2 cellular contexts compared by ENCODE assay signal in the genomic region with DNA sequence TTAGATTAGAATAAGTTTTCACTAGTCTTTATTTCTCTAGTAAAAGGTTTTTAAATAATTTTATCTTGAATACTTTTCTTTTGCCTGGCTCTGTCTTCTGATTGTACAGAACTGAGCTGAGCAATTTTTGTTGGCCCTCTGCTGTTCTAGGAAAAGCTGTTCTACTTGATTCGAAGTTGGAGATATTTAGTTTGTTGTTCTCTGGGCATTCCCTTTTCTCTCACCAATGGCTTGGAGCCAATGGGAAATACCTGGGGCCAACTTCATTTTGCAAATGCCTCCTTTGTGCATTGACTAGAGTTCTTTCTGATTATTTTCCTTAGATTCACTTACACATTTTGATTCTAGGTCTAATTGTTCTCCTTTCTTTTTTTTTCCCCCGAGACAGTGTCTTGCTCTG.
TF ChIP-seq lines count a peak whose summit lies in the region.

No MANE protein-coding gene starts in this region.

TF ChIP-seq in endothelial cell of umbilical vein, 7 proteins besides CTCF, POLR2A, EP300 and RAD21:
- no peak for TF ChIP-seq FOS (IDR thresholded peaks at IDR 0.05; ENCODE audit: borderline replicate concordance, insufficient read depth, low read length)
- TF ChIP-seq MYC (IDR thresholded peaks at IDR 0.05; ENCODE audit: low read depth, low read length): no peak
- TF ChIP-seq, protein P1, sequence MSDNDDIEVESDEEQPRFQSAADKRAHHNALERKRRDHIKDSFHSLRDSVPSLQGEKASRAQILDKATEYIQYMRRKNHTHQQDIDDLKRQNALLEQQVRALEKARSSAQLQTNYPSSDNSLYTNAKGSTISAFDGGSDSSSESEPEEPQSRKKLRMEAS (IDR thresholded peaks at IDR 0.05; ENCODE audit: insufficient read depth, insufficient read length): no peak
- no peak for TF ChIP-seq EZH2 (IDR thresholded peaks at IDR 0.05; ENCODE audit: borderline replicate concordance, low read depth, low read length, severe bottlenecking)
- no peak for TF ChIP-seq POLR2AphosphoS5 (IDR thresholded peaks at IDR 0.05; ENCODE audit: insufficient read depth, low read depth, low read length)
- TF ChIP-seq GATA2 (IDR thresholded peaks at IDR 0.05; ENCODE audit: insufficient read depth, insufficient read length, low read depth, low read length): no peak
- no peak for TF ChIP-seq JUN (IDR thresholded peaks at IDR 0.05; ENCODE audit: borderline replicate concordance, insufficient read depth, insufficient read length, low read depth)

TF ChIP-seq in SK-N-SH, 30 proteins besides CTCF, POLR2A, EP300 and RAD21:
- TF ChIP-seq, protein P2, sequence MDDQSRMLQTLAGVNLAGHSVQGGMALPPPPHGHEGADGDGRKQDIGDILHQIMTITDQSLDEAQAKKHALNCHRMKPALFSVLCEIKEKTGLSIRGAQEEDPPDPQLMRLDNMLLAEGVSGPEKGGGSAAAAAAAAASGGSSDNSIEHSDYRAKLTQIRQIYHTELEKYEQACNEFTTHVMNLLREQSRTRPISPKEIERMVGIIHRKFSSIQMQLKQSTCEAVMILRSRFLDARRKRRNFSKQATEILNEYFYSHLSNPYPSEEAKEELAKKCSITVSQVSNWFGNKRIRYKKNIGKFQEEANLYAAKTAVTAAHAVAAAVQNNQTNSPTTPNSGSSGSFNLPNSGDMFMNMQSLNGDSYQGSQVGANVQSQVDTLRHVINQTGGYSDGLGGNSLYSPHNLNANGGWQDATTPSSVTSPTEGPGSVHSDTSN (IDR thresholded peaks at IDR 0.05): no peak
- TF ChIP-seq FOSL2 (IDR thresholded peaks at IDR 0.05; ENCODE audit: borderline replicate concordance, low read depth) (no peak), CHD2 (IDR thresholded peaks at IDR 0.05; ENCODE audit: low read length, partially characterized antibody) (no peak), JUND (IDR thresholded peaks at IDR 0.05) (no peak), MEF2A (IDR thresholded peaks at IDR 0.05; ENCODE audit: borderline replicate concordance, low read depth) (no peak), FOXJ3 (CRISPR knock-in tag; IDR thresholded peaks at IDR 0.05) (no peak), SIN3A (IDR thresholded peaks at IDR 0.05; ENCODE audit: borderline replicate concordance, low read depth, low read length) (no peak), GABPA (IDR thresholded peaks at IDR 0.05; ENCODE audit: low read depth) (no peak), POLR2AphosphoS5 (IDR thresholded peaks at IDR 0.05; ENCODE audit: low read depth, low read length) (no peak), TAF1 (IDR thresholded peaks at IDR 0.05; ENCODE audit: borderline replicate concordance, low read depth, low read length) (no peak), MXI1 (IDR thresholded peaks at IDR 0.05; ENCODE audit: low read depth, low read length) (no peak), TEAD4 (IDR thresholded peaks at IDR 0.05; ENCODE audit: borderline replicate concordance, insufficient read depth) (no peak)
- TF ChIP-seq, protein P3, sequence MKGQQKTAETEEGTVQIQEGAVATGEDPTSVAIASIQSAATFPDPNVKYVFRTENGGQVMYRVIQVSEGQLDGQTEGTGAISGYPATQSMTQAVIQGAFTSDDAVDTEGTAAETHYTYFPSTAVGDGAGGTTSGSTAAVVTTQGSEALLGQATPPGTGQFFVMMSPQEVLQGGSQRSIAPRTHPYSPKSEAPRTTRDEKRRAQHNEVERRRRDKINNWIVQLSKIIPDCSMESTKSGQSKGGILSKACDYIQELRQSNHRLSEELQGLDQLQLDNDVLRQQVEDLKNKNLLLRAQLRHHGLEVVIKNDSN (IDR thresholded peaks at IDR 0.05; ENCODE audit: borderline replicate concordance, low read depth): no peak
- TF ChIP-seq, protein P4, sequence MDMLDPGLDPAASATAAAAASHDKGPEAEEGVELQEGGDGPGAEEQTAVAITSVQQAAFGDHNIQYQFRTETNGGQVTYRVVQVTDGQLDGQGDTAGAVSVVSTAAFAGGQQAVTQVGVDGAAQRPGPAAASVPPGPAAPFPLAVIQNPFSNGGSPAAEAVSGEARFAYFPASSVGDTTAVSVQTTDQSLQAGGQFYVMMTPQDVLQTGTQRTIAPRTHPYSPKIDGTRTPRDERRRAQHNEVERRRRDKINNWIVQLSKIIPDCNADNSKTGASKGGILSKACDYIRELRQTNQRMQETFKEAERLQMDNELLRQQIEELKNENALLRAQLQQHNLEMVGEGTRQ (IDR thresholded peaks at IDR 0.05; ENCODE audit: borderline replicate concordance, low read depth, low read length): no peak
- TF ChIP-seq, protein P1 (IDR thresholded peaks at IDR 0.05; ENCODE audit: low read depth): no peak
- TF ChIP-seq, protein P5, sequence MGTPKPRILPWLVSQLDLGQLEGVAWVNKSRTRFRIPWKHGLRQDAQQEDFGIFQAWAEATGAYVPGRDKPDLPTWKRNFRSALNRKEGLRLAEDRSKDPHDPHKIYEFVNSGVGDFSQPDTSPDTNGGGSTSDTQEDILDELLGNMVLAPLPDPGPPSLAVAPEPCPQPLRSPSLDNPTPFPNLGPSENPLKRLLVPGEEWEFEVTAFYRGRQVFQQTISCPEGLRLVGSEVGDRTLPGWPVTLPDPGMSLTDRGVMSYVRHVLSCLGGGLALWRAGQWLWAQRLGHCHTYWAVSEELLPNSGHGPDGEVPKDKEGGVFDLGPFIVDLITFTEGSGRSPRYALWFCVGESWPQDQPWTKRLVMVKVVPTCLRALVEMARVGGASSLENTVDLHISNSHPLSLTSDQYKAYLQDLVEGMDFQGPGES (IDR thresholded peaks at IDR 0.05; ENCODE audit: low read depth, low read length): no peak
- TF ChIP-seq, protein P6, sequence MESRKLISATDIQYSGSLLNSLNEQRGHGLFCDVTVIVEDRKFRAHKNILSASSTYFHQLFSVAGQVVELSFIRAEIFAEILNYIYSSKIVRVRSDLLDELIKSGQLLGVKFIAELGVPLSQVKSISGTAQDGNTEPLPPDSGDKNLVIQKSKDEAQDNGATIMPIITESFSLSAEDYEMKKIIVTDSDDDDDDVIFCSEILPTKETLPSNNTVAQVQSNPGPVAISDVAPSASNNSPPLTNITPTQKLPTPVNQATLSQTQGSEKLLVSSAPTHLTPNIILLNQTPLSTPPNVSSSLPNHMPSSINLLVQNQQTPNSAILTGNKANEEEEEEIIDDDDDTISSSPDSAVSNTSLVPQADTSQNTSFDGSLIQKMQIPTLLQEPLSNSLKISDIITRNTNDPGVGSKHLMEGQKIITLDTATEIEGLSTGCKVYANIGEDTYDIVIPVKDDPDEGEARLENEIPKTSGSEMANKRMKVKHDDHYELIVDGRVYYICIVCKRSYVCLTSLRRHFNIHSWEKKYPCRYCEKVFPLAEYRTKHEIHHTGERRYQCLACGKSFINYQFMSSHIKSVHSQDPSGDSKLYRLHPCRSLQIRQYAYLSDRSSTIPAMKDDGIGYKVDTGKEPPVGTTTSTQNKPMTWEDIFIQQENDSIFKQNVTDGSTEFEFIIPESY (IDR thresholded peaks at IDR 0.05; ENCODE audit: borderline replicate concordance, low read depth): no peak
TF ChIP-seq in SK-N-SH: peak in this region for 0.
